8 cellular contexts compared by ENCODE assay signal in genomic region chr1:32014937-32015363, GRCh38. TPM values are rescaled to one million over a fixed set of nuclear protein-coding genes. Genes with fewer than 3 reads are reported as not detected.
A peak's percentile ranks its signal among the peaks of the same experiment; 100 is the strongest.
DNase-seq lines count a peak whose midpoint lies in the region; ATAC-seq, FAIRE-seq and TF ChIP-seq lines count a peak whose summit lies in the region.

No MANE protein-coding gene starts in this region.

- CTCF ChIA-PET in activated CD8-positive, alpha-beta memory T cell treated with anti-CD3 and anti-CD28 coated beads, Interleukin-2, amount 10 ng/mL, durations not matched to agents 7 days and 5 days (lab: Charles Lee), result interaction anchor here (1.1 to 5.4 kb wide), 5 partner anchors 9 to 73 kb away, joined by 4 to 37 read pairs (median 6); no protein-coding TSS in a partner anchor

- H2AFZ ChIP-seq in keratinocyte (ENCODE audit: control insufficient read depth, low read length), result no peak overlapping the region

- H3K9me1 ChIP-seq in keratinocyte (ENCODE audit: control insufficient read depth, extremely low read depth, insufficient read depth, low read length), result peaks cover 3% of the 10 kb centered on the region

- H3K27me3 ChIP-seq in keratinocyte (ENCODE audit: control insufficient read depth, extremely low read depth, insufficient read depth, low read length), result no peaks in the 10 kb centered on the region

- peak overlapping the region; percentile 94 for H3K27ac Mint-ChIP-seq in activated CD8-positive, alpha-beta memory T cell treated with anti-CD3 and anti-CD28 coated beads, Interleukin-2, amount 10 ng/mL, durations not matched to agents 7 days and 5 days
- peak overlapping the region; percentile 94 for H3K27ac Mint-ChIP-seq in activated naive CD8-positive, alpha-beta T cell

- dilution Hi-C loops in keratinocyte (cut with MboI; ENCODE audit: extremely low pct_ligation_motif_present, low sequenced_read_pairs), result no loop called here

- no peaks in the 10 kb centered on the region for H3K27me3 Mint-ChIP-seq in activated CD8-positive, alpha-beta memory T cell treated with anti-CD3 and anti-CD28 coated beads, Interleukin-2, amount 10 ng/mL, durations not matched to agents 7 days and 5 days
- no peaks in the 10 kb centered on the region for H3K27me3 Mint-ChIP-seq in activated naive CD8-positive, alpha-beta T cell

- no peak for DNase-seq in activated CD8-positive, alpha-beta memory T cell treated with anti-CD3 and anti-CD28 coated beads, Interleukin-2, amount 10 ng/mL, durations not matched to agents 7 days and 5 days
- DNase-seq in activated CD8-positive, alpha-beta memory T cell treated with anti-CD3 and anti-CD28 coated beads, Interleukin-2, amount 50 U/mL, for 4 hours, result no peak
- no peak for DNase-seq in keratinocyte (ENCODE audit: low read depth, low spot score)
- DNase-seq in HuH-7 (ENCODE audit: low spot score), result no peak

- H3K4me3 ChIP-seq in keratinocyte (ENCODE audit: control insufficient read depth in 2 of 3, extremely low read depth in 1 of 3, insufficient read depth in 2 of 3, low read depth in 1 of 3, low read length in 3 of 3), result peak overlapping the region; percentile 89 to 99 (median 96)

- H4K20me1 ChIP-seq in keratinocyte (ENCODE audit: control insufficient read depth, extremely low read depth, insufficient read depth, low read length), result peaks cover 21% of the 10 kb centered on the region

- peaks cover 34% of the 10 kb centered on the region for H3K4me1 Mint-ChIP-seq in activated CD8-positive, alpha-beta memory T cell treated with anti-CD3 and anti-CD28 coated beads, Interleukin-2, amount 10 ng/mL, durations not matched to agents 7 days and 5 days
- H3K4me1 Mint-ChIP-seq in activated naive CD8-positive, alpha-beta T cell (ENCODE audit: low read depth), result peaks cover 37% of the 10 kb centered on the region

- peak overlapping the region; percentile 68 for H3K27ac ChIP-seq in keratinocyte (ENCODE audit: control insufficient read depth, insufficient read depth, low read length)
- peak overlapping the region; percentile 89 for H3K27ac ChIP-seq in temporal lobe (ENCODE audit: low read depth, low read length)

- ATAC-seq in activated CD8-positive, alpha-beta memory T cell treated with anti-CD3 and anti-CD28 coated beads, Interleukin-2, amount 10 ng/mL, durations not matched to agents 7 days and 5 days, result no peak
- no peak for ATAC-seq in HG03108 (IDR thresholded peaks at IDR 0.05; ENCODE audit: unreplicated experiment)
- ATAC-seq in HG03135 (IDR thresholded peaks at IDR 0.05; ENCODE audit: unreplicated experiment), result no peak

- H3K36me3 Mint-ChIP-seq in activated CD8-positive, alpha-beta memory T cell treated with anti-CD3 and anti-CD28 coated beads, Interleukin-2, amount 10 ng/mL, durations not matched to agents 7 days and 5 days, result peaks cover 27% of the 10 kb centered on the region
- H3K36me3 Mint-ChIP-seq in activated naive CD8-positive, alpha-beta T cell, result no peaks in the 10 kb centered on the region

- peaks cover 0 to 2% of the 10 kb centered on the region in 2 experiments for H3K36me3 ChIP-seq in keratinocyte (ENCODE audit: control insufficient read depth in 2 of 2, extremely low read depth in 1 of 2, insufficient read depth in 2 of 2, low read length in 2 of 2)

- H3K4me2 ChIP-seq in keratinocyte (ENCODE audit: control insufficient read depth, extremely low read depth, insufficient read depth, low read depth, low read length), result peak overlapping the region; percentile 92

- peaks cover 22% of the 10 kb centered on the region for H3K4me1 ChIP-seq in keratinocyte (ENCODE audit: control insufficient read depth, extremely low read depth, insufficient read depth, low read length)

- no peaks in the 10 kb centered on the region for H3K9me3 ChIP-seq in keratinocyte (ENCODE audit: control insufficient read depth, low read depth, low read length)

- TF ChIP-seq CTCF in keratinocyte (optimal IDR thresholded peaks at IDR 0.05 in 1 of 3, IDR thresholded peaks at IDR 0.05 in 1 of 3, conservative IDR thresholded peaks at IDR 0.05 in 1 of 3; ENCODE audit: extremely low read depth in 1 of 3, insufficient read depth in 2 of 3, low read length in 3 of 3), result no peak

- H3K4me3 Mint-ChIP-seq in activated CD8-positive, alpha-beta memory T cell treated with anti-CD3 and anti-CD28 coated beads, Interleukin-2, amount 10 ng/mL, durations not matched to agents 7 days and 5 days, result peak overlapping the region; percentile 98
- peak overlapping the region; percentile 93 for H3K4me3 Mint-ChIP-seq in activated naive CD8-positive, alpha-beta T cell

- H3K9ac ChIP-seq in keratinocyte (ENCODE audit: control insufficient read depth, extremely low read depth, insufficient read depth, low read length), result peak overlapping the region; percentile 93

- FAIRE-seq in keratinocyte (lab: Jason Lieb, UNC), result no peak

- H3K79me2 ChIP-seq in keratinocyte (ENCODE audit: control insufficient read depth, insufficient read depth, low read length), result peaks cover 62% of the 10 kb centered on the region

- no peaks in the 10 kb centered on the region for H3K9me3 Mint-ChIP-seq in activated CD8-positive, alpha-beta memory T cell treated with anti-CD3 and anti-CD28 coated beads, Interleukin-2, amount 10 ng/mL, durations not matched to agents 7 days and 5 days (ENCODE audit: low read depth)
- H3K9me3 Mint-ChIP-seq in activated naive CD8-positive, alpha-beta T cell (ENCODE audit: low read depth), result no peaks in the 10 kb centered on the region

RNA-seq across cellular contexts. Expression of gene KHDRBS1, which starts 1.3 kb away (rescaled TPM):
- 100 to 1,000 TPM; 166 to 183 TPM for total RNA-seq in activated CD8-positive, alpha-beta memory T cell treated with anti-CD3 and anti-CD28 coated beads, Interleukin-2, amount 10 ng/mL, durations not matched to agents 7 days and 5 days
- polyA plus RNA-seq in keratinocyte, result 23.1 to 74.9 TPM (median 54.7 TPM) in 3 replicates
- 43.5 TPM for polyA plus RNA-seq in keratinocyte (2011; ENCODE audit: low read depth)
- 45.3 and 51.3 TPM in 2 replicates for polyA plus RNA-seq in keratinocyte (2011; cell fraction: cytosol; rRNA removed)
- 46.3 and 49.5 TPM in 2 replicates for polyA plus RNA-seq in keratinocyte (2011; cell fraction: nucleus; rRNA removed)
- polyA plus RNA-seq in keratinocyte (2012; ENCODE audit: low replicate concordance), result 63.3 and 111 TPM in 2 replicates
- 20.2 to 89.6 TPM (median 38.8 TPM) in 3 replicates for polyA minus RNA-seq in keratinocyte
- polyA minus RNA-seq in keratinocyte (2011; cell fraction: cytosol; rRNA and poly(A)+ RNA removed), result 33.8 TPM
- 18.8 and 30.8 TPM in 2 replicates for polyA minus RNA-seq in keratinocyte (2011; cell fraction: nucleus; rRNA and poly(A)+ RNA removed)
- total RNA-seq in temporal lobe, result 130 TPM

RNA-seq across cellular contexts. Expression of gene TMEM39B, which starts 57.8 kb away (rescaled TPM):
- total RNA-seq in activated CD8-positive, alpha-beta memory T cell treated with anti-CD3 and anti-CD28 coated beads, Interleukin-2, amount 10 ng/mL, durations not matched to agents 7 days and 5 days, result 10 to 100 TPM; 27.3 to 30.0 TPM
- polyA plus RNA-seq in keratinocyte, result 6.8 to 11.7 TPM (median 7.3 TPM) in 3 replicates
- 1.3 TPM for polyA plus RNA-seq in keratinocyte (2011; ENCODE audit: low read depth)
- 5.7 and 8.4 TPM in 2 replicates for polyA plus RNA-seq in keratinocyte (2011; cell fraction: cytosol; rRNA removed)
- 12.8 and 13.9 TPM in 2 replicates for polyA plus RNA-seq in keratinocyte (2011; cell fraction: nucleus; rRNA removed)
- 6.4 and 12.3 TPM in 2 replicates for polyA plus RNA-seq in keratinocyte (2012; ENCODE audit: low replicate concordance)
- polyA minus RNA-seq in keratinocyte, result 16.3 to 29.7 TPM (median 16.6 TPM) in 3 replicates
- polyA minus RNA-seq in keratinocyte (2011; cell fraction: cytosol; rRNA and poly(A)+ RNA removed), result 11.7 TPM
- polyA minus RNA-seq in keratinocyte (2011; cell fraction: nucleus; rRNA and poly(A)+ RNA removed), result 6.9 and 9.2 TPM in 2 replicates
- total RNA-seq in temporal lobe, result 3.2 TPM
